Comparison of ENCODE assay signal across 8 cellular contexts in genomic region chr16:67415421-67415820, GRCh38. TPM values are rescaled to one million over a fixed set of nuclear protein-coding genes. Genes with fewer than 3 reads are reported as not detected.
DNase-seq lines count a peak whose midpoint lies in the region; ATAC-seq and TF ChIP-seq lines count a peak whose summit lies in the region.
"Not testable (repeated sequence)": the region's sequence is repeated elsewhere in the genome, so short reads cannot be mapped to it uniquely, and the experiment has no call there.

No MANE protein-coding gene starts in this region.

- ATAC-seq in RWPE2 (ENCODE audit: low read depth); upper lobe of right lung: not testable (repeated sequence)

- H3K27ac ChIP-seq in GM23248 (peak overlapping the region; percentile 85), RWPE2 (ENCODE audit: poor library complexity, severe bottlenecking) (peak overlapping the region; percentile 11), right atrium auricular region (peak overlapping the region; percentile 75 to 79), muscle layer of duodenum (ENCODE audit: low read length) (peak overlapping the region; percentile 49), upper lobe of right lung (peak overlapping the region; percentile 90)
- H3K27ac ChIP-seq in duodenal mucosa (ENCODE audit: low read depth, low read length) = not testable (repeated sequence)

- peak overlapping the region; percentile 95 for H3K9ac ChIP-seq in GM23248
- H3K9ac ChIP-seq in duodenal mucosa (ENCODE audit: low read depth in 1 of 2, low read length in 2 of 2) = peak overlapping the region in 1 of 2 donors; percentile 66

- not testable (repeated sequence) for H3K27ac Mint-ChIP-seq in activated naive CD4-positive, alpha-beta T cell treated with anti-CD3 and anti-CD28 coated beads, Interleukin-2, amount 50 U/mL, for 24 hours

- H3F3A ChIP-seq in GM23248 (ENCODE audit: insufficient read depth) = not testable (repeated sequence)

- H3K27me3 ChIP-seq in GM23248 (replicated peaks; ENCODE audit: insufficient read depth); RWPE2 (ENCODE audit: insufficient read depth, poor library complexity, severe bottlenecking); duodenal mucosa (ENCODE audit: control insufficient read depth in 1 of 2, insufficient read depth in 2 of 2, low read length in 2 of 2); right atrium auricular region; muscle layer of duodenum (ENCODE audit: low read depth, low read length); upper lobe of right lung: not testable (repeated sequence)

- peak overlapping the region; percentile 11 for H3K4me3 Mint-ChIP-seq in activated naive CD4-positive, alpha-beta T cell treated with anti-CD3 and anti-CD28 coated beads, Interleukin-2, amount 50 U/mL, for 24 hours

- H3K9me2 ChIP-seq in GM23248 (ENCODE audit: insufficient read depth) = not testable (repeated sequence)

- in situ Hi-C loops in GM23248 (cut with MboI) = not testable (repeated sequence)

- TF ChIP-seq CTCF in RWPE2 (IDR thresholded peaks at IDR 0.05; ENCODE audit: poor library complexity, severe bottlenecking); right atrium auricular region (IDR thresholded peaks at IDR 0.05); upper lobe of right lung (IDR thresholded peaks at IDR 0.05): not testable (repeated sequence)

- H4K20me1 ChIP-seq in GM23248 (ENCODE audit: insufficient read depth) = not testable (repeated sequence)

- not testable (repeated sequence) for H3K9me3 ChIP-seq in GM23248 (ENCODE audit: low read depth); RWPE2 (ENCODE audit: severe bottlenecking); duodenal mucosa (ENCODE audit: control insufficient read depth in 1 of 2, low read length in 2 of 2); right atrium auricular region; muscle layer of duodenum (ENCODE audit: control insufficient read depth in 1 of 2, low read length in 2 of 2); upper lobe of right lung

- H3K27me3 Mint-ChIP-seq in activated naive CD4-positive, alpha-beta T cell treated with anti-CD3 and anti-CD28 coated beads, Interleukin-2, amount 50 U/mL, for 24 hours = peaks cover 23% of the 10 kb centered on the region

- H3K36me3 ChIP-seq in GM23248 (ENCODE audit: low read depth); RWPE2 (ENCODE audit: low read depth); duodenal mucosa (ENCODE audit: control insufficient read depth in 1 of 2, insufficient read depth in 2 of 2, low read length in 2 of 2); right atrium auricular region; muscle layer of duodenum (ENCODE audit: control insufficient read depth in 1 of 2, insufficient read depth in 2 of 2, low read length in 2 of 2); upper lobe of right lung: not testable (repeated sequence)

- peak overlapping the region; percentile 95 for H3K4me2 ChIP-seq in GM23248 (ENCODE audit: unreplicated experiment)

- H3K36me3 Mint-ChIP-seq in activated naive CD4-positive, alpha-beta T cell treated with anti-CD3 and anti-CD28 coated beads, Interleukin-2, amount 50 U/mL, for 24 hours = not testable (repeated sequence)

- intact Hi-C loops in upper lobe of right lung (cut with DNase I) = not testable (repeated sequence)

- H3K4me1 ChIP-seq in GM23248 (ENCODE audit: insufficient read depth) (peaks cover 11% of the 10 kb centered on the region; the same call in 1 of the 2 replicates), duodenal mucosa (ENCODE audit: control insufficient read depth in 1 of 2, insufficient read depth in 2 of 2, low read length in 2 of 2) (peaks cover 6 to 12% of the 10 kb centered on the region in 2 donors), right atrium auricular region (peaks cover 0 to 12% of the 10 kb centered on the region in 2 donors), upper lobe of right lung (peaks cover 16% of the 10 kb centered on the region)
- H3K4me1 ChIP-seq in RWPE2 (ENCODE audit: insufficient read depth, poor library complexity, severe bottlenecking); muscle layer of duodenum (ENCODE audit: control insufficient read depth in 1 of 2, insufficient read depth in 2 of 2, low read length in 2 of 2): not testable (repeated sequence)

- not testable (repeated sequence) for H3K4me1 Mint-ChIP-seq in activated naive CD4-positive, alpha-beta T cell treated with anti-CD3 and anti-CD28 coated beads, Interleukin-2, amount 50 U/mL, for 24 hours

- H3K4me3 ChIP-seq in GM23248 = peak overlapping the region; percentile 80
- H3K4me3 ChIP-seq in RWPE2 (ENCODE audit: severe bottlenecking) = peak overlapping the region; percentile 67
- peak overlapping the region; percentile 73 to 76 for H3K4me3 ChIP-seq in duodenal mucosa (ENCODE audit: low read depth in 1 of 2, low read length in 2 of 2)
- peak overlapping the region; percentile 68 to 92 for H3K4me3 ChIP-seq in right atrium auricular region
- peak overlapping the region; percentile 67 to 71 for H3K4me3 ChIP-seq in muscle layer of duodenum (ENCODE audit: low read depth in 1 of 2, low read length in 2 of 2)
- H3K4me3 ChIP-seq in skeletal muscle cell (ENCODE audit: low read depth, low read length) = peak overlapping the region; percentile 76
- peak overlapping the region; percentile 82 for H3K4me3 ChIP-seq in upper lobe of right lung

- DNase-seq in GM23248; RWPE2 (ENCODE audit: low spot score); right atrium auricular region (ENCODE audit: low spot score); skeletal muscle cell (ENCODE audit: low read depth); upper lobe of right lung: not testable (repeated sequence)

- peaks cover 18% of the 10 kb centered on the region for H3K79me2 ChIP-seq in GM23248 (ENCODE audit: insufficient read depth)

- H2AFZ ChIP-seq in GM23248 = peak overlapping the region; percentile 96

- 84 to 87% methylated on average over 19 of the region's 19 CpGs for WGBS in GM23248 (ENCODE audit: low coverage in 1 of 2, low lambda C conversion rate in 2 of 2, missing lambda C conversion rate in 2 of 2), 2 experiments

- not testable (repeated sequence) for H3K9me3 Mint-ChIP-seq in activated naive CD4-positive, alpha-beta T cell treated with anti-CD3 and anti-CD28 coated beads, Interleukin-2, amount 50 U/mL, for 24 hours

RNA-seq across cellular contexts. Expression of gene ZDHHC1, which starts 0.9 kb away (rescaled TPM):
- total RNA-seq in GM23248 (2014; rRNA removed; shearing (Covaris generic)) = 9.6 and 10.9 TPM in 2 replicates
- 9.2 and 9.6 TPM in 2 replicates for polyA plus RNA-seq in GM23248 (2016; fragmentation: Nextera tagmentation; extraction: Ambion mirVana)
- total RNA-seq in right atrium auricular region (10 to 100 TPM in 1 of 2 donors, 1 to 10 TPM in 1; 8.9 to 11.8 TPM), upper lobe of right lung (11.1 TPM)

RNA-seq across cellular contexts. Expression of gene HSD11B2, which starts 15.5 kb away (rescaled TPM):
- total RNA-seq in GM23248 (2014; rRNA removed; shearing (Covaris generic)) = not detected in 2 replicates
- 0.19 and 0.36 TPM in 2 replicates for polyA plus RNA-seq in GM23248 (2016; fragmentation: Nextera tagmentation; extraction: Ambion mirVana)
- not detected for total RNA-seq in right atrium auricular region
- total RNA-seq in upper lobe of right lung = 2.2 TPM

RNA-seq across cellular contexts. Expression of gene TPPP3, which starts 22.1 kb away (rescaled TPM):
- not detected in 2 replicates for total RNA-seq in GM23248 (2014; rRNA removed; shearing (Covaris generic))
- 1.9 and 2.1 TPM in 2 replicates for polyA plus RNA-seq in GM23248 (2016; fragmentation: Nextera tagmentation; extraction: Ambion mirVana)
- total RNA-seq in right atrium auricular region (10 to 100 TPM; 24.1 to 56.4 TPM), upper lobe of right lung (29.7 TPM)

Comparison
In these comparisons a context has a peak if more than half of its experiments do, and no peak if none do; other contexts are left out.
1. RNA of gene TPPP3, which starts 22.1 kb away (total RNA-seq): 24.1 to 56.4 TPM in right atrium auricular region and 29.7 TPM in upper lobe of right lung (single experiment); not detected in GM23248; every median in the first group is over 10 times any median in the second.
2. Peak in every context shown above with its lines, with median percentiles within 50 percentile points of each other: H3K4me3 ChIP-seq.